Comparison of ENCODE assay signal across 16 cellular contexts in the genomic region with DNA sequence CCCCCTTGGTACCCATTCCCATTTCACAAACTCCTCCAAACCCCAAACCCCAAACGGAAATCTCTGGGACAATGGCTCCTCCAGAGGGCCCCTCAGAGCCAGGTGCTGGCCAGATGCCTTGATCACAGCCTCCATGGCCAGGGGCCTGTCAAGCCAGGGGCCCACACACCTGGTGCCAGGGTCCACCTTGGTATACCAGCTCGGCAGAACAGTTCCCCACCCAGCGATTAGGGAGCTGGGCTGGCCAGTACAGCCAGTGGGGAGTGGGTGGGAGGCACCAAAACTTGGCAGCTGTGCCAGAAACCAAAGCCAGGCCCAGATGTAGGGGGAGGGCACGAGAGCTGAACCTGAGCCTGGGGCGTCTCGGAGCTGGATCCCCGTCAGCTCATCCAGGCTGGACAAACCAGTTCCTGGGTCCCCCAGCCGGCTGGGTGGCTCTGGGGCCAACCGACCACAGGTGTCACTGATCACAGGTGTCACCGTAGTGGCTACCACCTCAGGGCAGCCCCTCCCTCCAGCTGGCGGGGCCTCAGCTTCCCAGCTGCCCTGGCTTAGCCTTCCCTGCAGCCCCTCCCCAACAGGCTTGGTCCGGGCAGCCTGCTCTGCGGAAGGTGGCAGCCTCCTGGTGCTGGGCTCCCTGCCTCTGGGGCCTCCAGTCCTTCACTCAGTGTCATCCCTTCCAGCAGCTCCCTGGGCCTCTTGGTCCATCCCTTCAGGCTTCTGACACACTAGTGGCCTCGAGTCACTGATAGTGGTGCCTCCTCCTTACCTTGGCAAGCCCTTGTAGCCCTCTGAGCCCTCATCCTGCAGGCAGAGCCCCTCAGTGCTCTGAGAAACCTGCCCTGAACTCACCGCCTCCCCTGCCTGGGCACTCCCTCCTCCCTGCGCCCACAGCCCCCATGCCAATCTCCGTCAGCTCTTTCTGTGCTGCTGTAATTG. TPM values are rescaled to one million over a fixed set of nuclear protein-coding genes. Genes with fewer than 3 reads are reported as not detected.
DNase-seq lines count a peak whose midpoint lies in the region; ATAC-seq and TF ChIP-seq lines count a peak whose summit lies in the region.
"Had no signal": no experiment of that assay in that cellular context is flagged by ENCODE, and none has a peak within 500 bp of the region (broad histone marks: within the 10 kb centered on the region; RNA-seq: fewer than 3 reads in every experiment).

No MANE protein-coding gene starts in this region.

- H3K4me1 Mint-ChIP-seq in T-helper 17 cell (peaks cover 10% of the 10 kb centered on the region), type B pancreatic cell (ENCODE audit: unreplicated experiment) (peaks cover 9% of the 10 kb centered on the region)

- H3K9me3 Mint-ChIP-seq in type B pancreatic cell = no peaks in the 10 kb centered on the region
- H3K9me3 Mint-ChIP-seq: activated naive CD8-positive, alpha-beta T cell treated with anti-CD3 and anti-CD28 coated beads, Interleukin-2, amount 10 ng/mL, durations not matched to agents 7 days and 5 days; HFFc6 had no signal

- H3K36me3 Mint-ChIP-seq in T-helper 17 cell (ENCODE audit: low read depth) (no peaks in the 10 kb centered on the region), type B pancreatic cell (no peaks in the 10 kb centered on the region)
- H3K36me3 Mint-ChIP-seq: activated naive CD8-positive, alpha-beta T cell treated with anti-CD3 and anti-CD28 coated beads, Interleukin-2, amount 10 ng/mL, durations not matched to agents 7 days and 5 days had no signal

- no peaks in the 10 kb centered on the region for H3K36me3 ChIP-seq in lower lobe of right lung

- H3K27ac Mint-ChIP-seq in T-helper 17 cell (peak overlapping the region; percentile 67), type B pancreatic cell (peak overlapping the region; percentile 99)
- H3K27ac Mint-ChIP-seq: activated naive CD8-positive, alpha-beta T cell treated with anti-CD3 and anti-CD28 coated beads, Interleukin-2, amount 10 ng/mL, durations not matched to agents 7 days and 5 days; HFFc6 had no signal

- H3K4me3 Mint-ChIP-seq in T-helper 17 cell (no peak overlapping the region), type B pancreatic cell (peak overlapping the region; percentile 73)
- H3K4me3 Mint-ChIP-seq: activated naive CD8-positive, alpha-beta T cell treated with anti-CD3 and anti-CD28 coated beads, Interleukin-2, amount 10 ng/mL, durations not matched to agents 7 days and 5 days; HFFc6 had no signal

- TF ChIP-seq CTCF in lower lobe of right lung (IDR thresholded peaks at IDR 0.05) (no peak), type B pancreatic cell (conservative IDR thresholded peaks at IDR 0.05) (no peak)

- peaks cover 11% of the 10 kb centered on the region for H3K4me1 ChIP-seq in lower lobe of right lung

- H3K27me3 Mint-ChIP-seq in T-helper 17 cell (no peaks in the 10 kb centered on the region), type B pancreatic cell (no peaks in the 10 kb centered on the region)

- ATAC-seq in T-helper 17 cell (no peak), lower lobe of right lung (peak in 1 of 2 donors; percentile 12), GM18505 (IDR thresholded peaks at IDR 0.05; ENCODE audit: unreplicated experiment) (no peak), HG02588 (IDR thresholded peaks at IDR 0.05; ENCODE audit: unreplicated experiment) (no peak)

- H3K9me3 ChIP-seq in T-helper 17 cell (ENCODE audit: control insufficient read depth, low read length, poor library complexity, severe bottlenecking) (no peaks in the 10 kb centered on the region), lower lobe of right lung (no peaks in the 10 kb centered on the region)

- peaks cover 10% of the 10 kb centered on the region for H3K27me3 ChIP-seq in lower lobe of right lung (ENCODE audit: low read depth)

- no peak for TF ChIP-seq POLR2A in GM18505 (IDR thresholded peaks at IDR 0.05; ENCODE audit: borderline replicate concordance, extremely low read depth, insufficient read depth, insufficient read length)

- intact Hi-C loops in lower lobe of right lung (cut with DNase I) = no loop called here

- DNase-seq in SIG-M5 treated with dmso at 0.1 percent for 504 hours (lab: John Stamatoyannopoulos, UW; ENCODE audit: unreplicated experiment) (peak; percentile 80), SIG-M5 (lab: John Stamatoyannopoulos, UW) (no peak), T-helper 17 cell (no peak), lower lobe of right lung (no peak), type B pancreatic cell (ENCODE audit: extremely low spot score, unreplicated experiment) (peak; percentile 82), D341Med (ENCODE audit: low spot score) (no peak)
- DNase-seq: activated CD4-positive, CD25-positive, alpha-beta regulatory T cell; activated CD8-positive, alpha-beta memory T cell treated with anti-CD3 and anti-CD28 coated beads, Interleukin-2, amount 50 U/mL, for 4 hours; activated naive CD8-positive, alpha-beta T cell treated with anti-CD3 and anti-CD28 coated beads, Interleukin-2, amount 10 ng/mL, durations not matched to agents 7 days and 5 days; caudate nucleus; head of caudate nucleus; HFFc6; NCI-H2227 treated with DMSO at 0.1 percent for 48 hours; stimulated activated naive CD4-positive, alpha-beta T cell had no signal

- H3K4me3 ChIP-seq in lower lobe of right lung = no peak overlapping the region

- H3K27ac ChIP-seq in lower lobe of right lung = peak overlapping the region; percentile 6

RNA-seq across cellular contexts. Expression of a gene that starts 6.6 kb away (rescaled TPM):
- total RNA-seq in T-helper 17 cell = 10 to 100 TPM; 14.7 to 15.3 TPM
- 38.6 TPM for total RNA-seq in lower lobe of right lung
- 41.8 and 52.1 TPM in 2 replicates for total RNA-seq in type B pancreatic cell (ENCODE audit: low replicate concordance)

RNA-seq across cellular contexts. Expression of a gene that starts 10.9 kb away (rescaled TPM):
- total RNA-seq in T-helper 17 cell = 1 to 10 TPM; 8.5 to 9.0 TPM
- 7.9 TPM for total RNA-seq in lower lobe of right lung
- 6.6 and 11.2 TPM in 2 replicates for total RNA-seq in type B pancreatic cell (ENCODE audit: low replicate concordance)

RNA-seq across cellular contexts. Expression of a gene that starts 29.4 kb away (rescaled TPM):
- 10 to 100 TPM; 62.2 to 62.4 TPM for total RNA-seq in T-helper 17 cell
- total RNA-seq in lower lobe of right lung = 57.5 TPM
- total RNA-seq in type B pancreatic cell (ENCODE audit: low replicate concordance) = 136 and 161 TPM in 2 replicates

Comparison
In these comparisons a context has a peak if more than half of its experiments do, and no peak if none do; other contexts are left out.
1. DNase-seq: peak in SIG-M5 treated with dmso at 0.1 percent for 504 hours (single experiment) and type B pancreatic cell (single experiment); none in SIG-M5 (single experiment), T-helper 17 cell (0 of 3), lower lobe of right lung (single experiment) and D341Med (single experiment).